In genomic region chr15:48397841-48398240, GRCh38 we compare ENCODE assay signal across 25 cellular contexts.
DNase-seq lines count a peak whose midpoint lies in the region; ATAC-seq and TF ChIP-seq lines count a peak whose summit lies in the region.
"Had no signal": no experiment of that assay in that cellular context is flagged by ENCODE, and none has a peak within 500 bp of the region (broad histone marks: within the 10 kb centered on the region; RNA-seq: fewer than 3 reads in every experiment).

No MANE protein-coding gene starts in this region.

- TF ChIP-seq CTCF in adrenal gland (IDR thresholded peaks at IDR 0.05) (no peak), heart right ventricle (IDR thresholded peaks at IDR 0.05) (no peak), psoas muscle (IDR thresholded peaks at IDR 0.05) (no peak), omental fat pad (IDR thresholded peaks at IDR 0.05) (no peak)

- 24 to 31% (median 28%) methylated on average over 5 of the region's 5 CpGs for WGBS in adrenal gland, 4 donors
- 6 to 11% methylated on average over 5 of the region's 5 CpGs for WGBS in heart right ventricle, 2 donors
- 12 to 14% (median 13%) methylated on average over 5 of the region's 5 CpGs for WGBS in psoas muscle, 3 donors

- H3K27me3 ChIP-seq in adrenal gland (no peaks in the 10 kb centered on the region), heart right ventricle (peaks cover 0 to 4% (median 0%) of the 10 kb centered on the region in 7 donors), psoas muscle (ENCODE audit: insufficient read depth in 3 of 3, low read length in 2 of 3) (no peaks in the 10 kb centered on the region)
- H3K27me3 ChIP-seq: tibial nerve had no signal

- H3K27ac ChIP-seq in adrenal gland, result peak overlapping the region in 2 of 5 donors; percentile 26 to 58
- peak overlapping the region in 2 of 10 donors; percentile 32 to 51 for H3K27ac ChIP-seq in heart right ventricle
- H3K27ac ChIP-seq in psoas muscle, result no peak overlapping the region
- H3K27ac ChIP-seq: A549 had no signal

- H3K4me1 ChIP-seq in adrenal gland (replicated peaks in 1 of 2) (peaks cover 5 to 9% of the 10 kb centered on the region in 2 donors), heart right ventricle (peaks cover 0 to 38% (median 11%) of the 10 kb centered on the region in 9 donors), psoas muscle (no peaks in the 10 kb centered on the region)
- H3K4me1 ChIP-seq: A549 had no signal

- H3K4me3 ChIP-seq in adrenal gland, result no peak overlapping the region
- no peak overlapping the region for H3K4me3 ChIP-seq in heart right ventricle
- no peak overlapping the region for H3K4me3 ChIP-seq in psoas muscle
- H3K4me3 ChIP-seq: A549, tibial nerve had no signal

- ATAC-seq in heart right ventricle, result peak in 5 of 8 donors; percentile 27 to 69 (median 46)
- ATAC-seq in psoas muscle, result no peak
- ATAC-seq in GM21786 (IDR thresholded peaks at IDR 0.05; ENCODE audit: unreplicated experiment), result no peak
- no peak for ATAC-seq in GM21367 (IDR thresholded peaks at IDR 0.05; ENCODE audit: unreplicated experiment)
- no peak for ATAC-seq in GM18909 (IDR thresholded peaks at IDR 0.05; ENCODE audit: poor library complexity, unreplicated experiment)
- no peak for ATAC-seq in omental fat pad (ENCODE audit: low FRiP score)
- ATAC-seq: A549 had no signal

- intact Hi-C loops in adrenal gland (cut with DNase I) (no loop called here), heart right ventricle (cut with DNase I) (no loop called here), psoas muscle (cut with DNase I) (no loop called here)

- H3K9me3 ChIP-seq in adrenal gland (replicated peaks in 1 of 3) (no peaks in the 10 kb centered on the region), heart right ventricle (no peaks in the 10 kb centered on the region), psoas muscle (no peaks in the 10 kb centered on the region)
- H3K9me3 ChIP-seq: A549, tibial nerve had no signal

- no peak for TF ChIP-seq POLR2A in adrenal gland (IDR thresholded peaks at IDR 0.05)

- H3K36me3 ChIP-seq in adrenal gland (replicated peaks in 1 of 2) (no peaks in the 10 kb centered on the region), heart right ventricle (no peaks in the 10 kb centered on the region), psoas muscle (ENCODE audit: insufficient read depth in 1 of 2, low read depth in 1 of 2) (no peaks in the 10 kb centered on the region)
- H3K36me3 ChIP-seq: tibial nerve had no signal

- DNase-seq in Daoy (ENCODE audit: low read depth) (peak; percentile 67), adrenal gland (peak; percentile 45 to 74 (median 59)), heart right ventricle (peak; percentile 35 to 74), psoas muscle (peak; percentile 52 to 62), omental fat pad (ENCODE audit: low spot score) (no peak)
- DNase-seq: activated CD4-positive, alpha-beta T cell treated with anti-CD3 and anti-CD28 coated beads for 4 hours; activated CD8-positive, alpha-beta memory T cell treated with anti-CD3 and anti-CD28 coated beads for 24 hours; activated gamma-delta T cell; activated naive CD8-positive, alpha-beta T cell treated with anti-CD3 and anti-CD28 coated beads, Interleukin-2, amount 10 ng/mL, durations not matched to agents 7 days and 5 days; activated T-cell treated with anti-CD3 and anti-CD28 coated beads, Interleukin-2, amount 50 U/mL, for 1 hour; AML-193; CD4-positive, alpha-beta memory T cell; central memory CD4-positive, alpha-beta T cell; glutamatergic neuron; H9; mammary epithelial cell; NCI-H1092 treated with DMSO at 0.1 percent for 48 hours; NCI-H187 treated with DMSO at 0.1 percent for 48 hours; posterior cingulate gyrus; stimulated activated naive CD4-positive, alpha-beta T cell treated with Interleukin-2 at 50 U/mL for 16 hours had no signal

Comparison
In these comparisons a context has a peak if more than half of its experiments do, and no peak if none do; other contexts are left out.
1. ATAC-seq: peak in heart right ventricle (5 of 8); none in psoas muscle (0 of 4), GM21786 (single experiment), GM21367 (single experiment), GM18909 (single experiment) and omental fat pad (single experiment).